Comparison of ENCODE assay signal across 17 cellular contexts in genomic region chr5:83370957-83371356, GRCh38.
DNase-seq lines count a peak whose midpoint lies in the region; ATAC-seq, FAIRE-seq and TF ChIP-seq lines count a peak whose summit lies in the region.
"Had no signal": no experiment of that assay in that cellular context is flagged by ENCODE, and none has a peak within 500 bp of the region (broad histone marks: within the 10 kb centered on the region; RNA-seq: fewer than 3 reads in every experiment).

No MANE protein-coding gene starts in this region.

- H3K27ac ChIP-seq in K562 (ENCODE audit: extremely low read depth, low read depth, low read length), result no peak overlapping the region
- no peak overlapping the region for H3K27ac ChIP-seq in dorsolateral prefrontal cortex
- H3K27ac ChIP-seq in spleen, result no peak overlapping the region
- H3K27ac ChIP-seq: BLaER1 had no signal

- H3K36me3 Mint-ChIP-seq in natural killer cell treated with Interleukin-12 subunit alpha and Interleukin-12 subunit beta and Interleukin-15 and Interleukin-18, amount 100 ng/mL, for 72 hours, result no peaks in the 10 kb centered on the region
- H3K36me3 Mint-ChIP-seq: CD8-positive, alpha-beta T cell had no signal

- peaks cover 9% of the 10 kb centered on the region for H3K9me3 Mint-ChIP-seq in natural killer cell treated with Interleukin-12 subunit alpha and Interleukin-12 subunit beta and Interleukin-15 and Interleukin-18, amount 100 ng/mL, for 72 hours
- H3K9me3 Mint-ChIP-seq: CD8-positive, alpha-beta T cell had no signal

- H3K4me2 ChIP-seq in K562 (ENCODE audit: insufficient read depth, low read length), result no peak overlapping the region
- H3K4me2 ChIP-seq: BLaER1 had no signal

- TF ChIP-seq CTCF in D721Med (IDR thresholded peaks at IDR 0.05; ENCODE audit: insufficient read depth, missing control alignments) (no peak), K562 (IDR thresholded peaks at IDR 0.05 in 2 of 3, conservative IDR thresholded peaks at IDR 0.05 in 1 of 3; ENCODE audit: insufficient read depth in 2 of 3, low read depth in 1 of 3, low read length in 3 of 3) (no peak), dorsolateral prefrontal cortex (IDR thresholded peaks at IDR 0.05 in 54 of 56, conservative IDR thresholded peaks at IDR 0.05 in 2 of 56; ENCODE audit: low read depth in 1 of 56, partially characterized antibody in 56 of 56) (no peak), spleen (IDR thresholded peaks at IDR 0.05 in 8 of 11, conservative IDR thresholded peaks at IDR 0.05 in 3 of 11) (no peak)

- no peak for ATAC-seq in K562
- ATAC-seq in natural killer cell treated with Interleukin-12 subunit alpha and Interleukin-12 subunit beta and Interleukin-15 and Interleukin-18, amount 100 ng/mL, for 72 hours, result no peak
- ATAC-seq: CD8-positive, alpha-beta T cell; HepG2 had no signal

- TF ChIP-seq POLR2A in K562 (conservative IDR thresholded peaks at IDR 0.05) (no peak), spleen (IDR thresholded peaks at IDR 0.05) (no peak)

- H3K4me1 ChIP-seq in K562 (replicated peaks in 1 of 2; ENCODE audit: control insufficient read depth in 2 of 2, insufficient read depth in 2 of 2, low read length in 2 of 2) (no peaks in the 10 kb centered on the region), spleen (no peaks in the 10 kb centered on the region)
- H3K4me1 ChIP-seq: BLaER1 had no signal

- no peak for TF ChIP-seq EP300 in K562 (IDR thresholded peaks at IDR 0.05; ENCODE audit: low read length)

- WGBS in K562 (ENCODE audit: insufficient coverage, low coverage, missing lambda C conversion rate), result 18% methylated on average over 1 of the region's 1 CpG
- 85 to 95% (median 92%) methylated on average over 1 of the region's 1 CpG for WGBS in spleen, 5 donors

- H3K27me3 ChIP-seq in K562 (ENCODE audit: control insufficient read depth in 2 of 2, insufficient read depth in 2 of 2, low read length in 2 of 2), result no peaks in the 10 kb centered on the region
- peaks cover 0 to 4% (median 0%) of the 10 kb centered on the region in 45 donors for H3K27me3 ChIP-seq in dorsolateral prefrontal cortex
- no peaks in the 10 kb centered on the region for H3K27me3 ChIP-seq in spleen (replicated peaks in 1 of 7)
- H3K27me3 ChIP-seq: BLaER1 had no signal

- CTCF ChIA-PET in K562 (lab: Yijun Ruan, JAX; ENCODE audit: low intra/inter-chr PET ratio), result no interaction called here

- intact Hi-C loops in K562 (cut with micrococcal nuclease), result no loop called here
- intact Hi-C loops in dorsolateral prefrontal cortex (cut with DNase I), result no loop called here
- intact Hi-C loops in spleen (cut with DNase I; ENCODE audit: low total_unique reads), result no loop called here

- DNase-seq in D721Med (ENCODE audit: insufficient read length, low spot score), result no peak
- DNase-seq in NCI-H524 treated with DMSO at 0.1 percent for 48 hours (lab: John Stamatoyannopoulos, UW), result peak; percentile 7
- no peak for DNase-seq in K562 (ENCODE audit: extremely low read depth in 1 of 4, low spot score in 3 of 4)
- DNase-seq in natural killer cell treated with Interleukin-12 subunit alpha and Interleukin-12 subunit beta and Interleukin-15 and Interleukin-18, amount 100 ng/mL, for 72 hours (ENCODE audit: low spot score), result no peak
- DNase-seq in dorsolateral prefrontal cortex, result no peak
- no peak for DNase-seq in spleen
- DNase-seq in amygdala (lab: John Stamatoyannopoulos, UW), result no peak
- DNase-seq: 8988T; CD8-positive, alpha-beta T cell; COR-L47; GOT3; H7 had no signal

- no peak overlapping the region for H2AFZ ChIP-seq in K562 (ENCODE audit: low read depth, low read length)

- H3K27me3 Mint-ChIP-seq in natural killer cell treated with Interleukin-12 subunit alpha and Interleukin-12 subunit beta and Interleukin-15 and Interleukin-18, amount 100 ng/mL, for 72 hours, result peaks cover 4 to 18% of the 10 kb centered on the region in 2 donors
- H3K27me3 Mint-ChIP-seq: IgD-negative memory B cell had no signal

- POLR2A ChIA-PET in K562 (lab: Yijun Ruan, JAX), result no interaction called here

- FAIRE-seq in D721Med (lab: Jason Lieb, UNC), result peak; percentile 90
- no peak for FAIRE-seq in K562 (lab: Jason Lieb, UNC)
- FAIRE-seq: G401.6, GM12891, HepG2 had no signal

- H3K4me3 ChIP-seq in K562, result no peak overlapping the region
- no peak overlapping the region for H3K4me3 ChIP-seq in dorsolateral prefrontal cortex
- no peak overlapping the region for H3K4me3 ChIP-seq in spleen
- H3K4me3 ChIP-seq: BLaER1 had no signal

- H3K79me2 ChIP-seq in K562 (ENCODE audit: control insufficient read depth, insufficient read depth, low read length), result no peaks in the 10 kb centered on the region

- no peak overlapping the region for H3K27ac Mint-ChIP-seq in natural killer cell treated with Interleukin-12 subunit alpha and Interleukin-12 subunit beta and Interleukin-15 and Interleukin-18, amount 100 ng/mL, for 72 hours
- H3K27ac Mint-ChIP-seq: CD8-positive, alpha-beta T cell had no signal

- H3K4me1 Mint-ChIP-seq in natural killer cell treated with Interleukin-12 subunit alpha and Interleukin-12 subunit beta and Interleukin-15 and Interleukin-18, amount 100 ng/mL, for 72 hours (ENCODE audit: low read depth in 2 of 2), result no peaks in the 10 kb centered on the region
- H3K4me1 Mint-ChIP-seq: IgD-negative memory B cell had no signal

- no peak for TF ChIP-seq RAD21 in K562 (CRISPR knock-in tag; conservative IDR thresholded peaks at IDR 0.05 in 1 of 2, IDR thresholded peaks at IDR 0.05 in 1 of 2)

- in situ Hi-C loops in K562 (cut with MboI), result no loop called here

- no peak overlapping the region for H3K9ac ChIP-seq in K562 (ENCODE audit: insufficient read depth in 1 of 2, low read depth in 2 of 2, low read length in 2 of 2)
- H3K9ac ChIP-seq: BLaER1 had no signal

- H3K36me3 ChIP-seq in K562 (ENCODE audit: control insufficient read depth, insufficient read depth, low read length) (no peaks in the 10 kb centered on the region), spleen (no peaks in the 10 kb centered on the region)
- H3K36me3 ChIP-seq: BLaER1 had no signal

- H3K9me3 ChIP-seq in K562 (replicated peaks; ENCODE audit: control insufficient read depth, insufficient read depth, low read depth, low read length) (no peaks in the 10 kb centered on the region), spleen (no peaks in the 10 kb centered on the region)
- H3K9me3 ChIP-seq: BLaER1 had no signal

- no peak overlapping the region for H3K4me3 Mint-ChIP-seq in natural killer cell treated with Interleukin-12 subunit alpha and Interleukin-12 subunit beta and Interleukin-15 and Interleukin-18, amount 100 ng/mL, for 72 hours
- H3K4me3 Mint-ChIP-seq: CD8-positive, alpha-beta T cell; IgD-negative memory B cell had no signal

- no peaks in the 10 kb centered on the region for H3K9me1 ChIP-seq in K562 (ENCODE audit: control insufficient read depth, insufficient read depth, low read length)

- no TSS peak for BruUV-seq in K562 (replicated peaks; lab: Mats Ljungman, UMichigan)

- H4K20me1 ChIP-seq in K562 (replicated peaks; ENCODE audit: control insufficient read depth, insufficient read depth, low read length), result no peaks in the 10 kb centered on the region
- H4K20me1 ChIP-seq: BLaER1 had no signal

TF ChIP-seq in K562, 482 proteins besides CTCF, POLR2A, EP300 and RAD21:
- TF ChIP-seq HDAC1 (IDR thresholded peaks at IDR 0.05) (no peak), ERF (CRISPR knock-in tag; IDR thresholded peaks at IDR 0.05) (no peak), C11orf30 (IDR thresholded peaks at IDR 0.05; ENCODE audit: low read depth) (no peak), PKNOX1 (IDR thresholded peaks at IDR 0.05) (peak; percentile 36; the same call in 1 of the 2 replicates), CBX3 (IDR thresholded peaks at IDR 0.05; ENCODE audit: borderline replicate concordance in 1 of 2, low read length in 2 of 2) (no peak), ZNF764 (CRISPR knock-in tag; IDR thresholded peaks at IDR 0.05; ENCODE audit: low read depth) (no peak), FOSL1 (tag; conservative IDR thresholded peaks at IDR 0.05) (no peak)
